Comparison of ENCODE assay signal across 8 cellular contexts in the genomic region with DNA sequence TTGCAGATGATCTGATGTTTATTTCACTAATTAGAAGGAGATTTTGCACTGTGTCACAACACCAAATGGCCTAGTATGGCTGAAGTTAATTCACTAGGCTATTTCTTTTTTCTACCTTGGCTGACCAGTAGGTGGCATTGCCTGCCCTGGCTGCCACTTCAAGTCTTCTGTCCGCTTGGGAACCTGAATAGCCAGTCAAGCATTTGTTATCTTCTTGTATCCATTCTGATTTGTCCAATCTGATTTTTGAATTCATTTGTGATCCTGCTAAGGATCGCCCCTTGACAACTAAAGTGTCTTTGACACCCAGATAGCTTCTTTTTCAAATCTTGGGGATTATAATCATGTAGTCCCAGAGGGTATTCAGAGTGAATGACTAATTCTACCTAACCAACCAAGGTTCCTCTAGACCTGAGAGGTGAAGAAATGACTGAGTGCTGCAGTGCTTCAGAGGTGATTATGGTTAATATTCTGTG.
A peak's percentile ranks its signal among the peaks of the same experiment; 100 is the strongest.
DNase-seq lines count a peak whose midpoint lies in the region; ATAC-seq lines count a peak whose summit lies in the region.

No MANE protein-coding gene starts in this region.

- H3K27me3 Mint-ChIP-seq in activated T-helper 17 cell treated with anti-CD3 and anti-CD28 coated beads, Interleukin-2, amount 50 U/mL, for 72 hours, result peaks cover 17% of the 10 kb centered on the region

- H3K4me3 Mint-ChIP-seq in activated T-helper 17 cell treated with anti-CD3 and anti-CD28 coated beads, Interleukin-2, amount 50 U/mL, for 72 hours, result no peak overlapping the region

- ATAC-seq in GM19467 (IDR thresholded peaks at IDR 0.05; ENCODE audit: unreplicated experiment), result peak; percentile 68
- peak; percentile 76 for ATAC-seq in HG03442 (IDR thresholded peaks at IDR 0.05; ENCODE audit: unreplicated experiment)
- peak; percentile 72 for ATAC-seq in activated T-helper 17 cell treated with anti-CD3 and anti-CD28 coated beads, Interleukin-2, amount 50 U/mL, for 72 hours (replicated peaks)

- DNase-seq in G401 (ENCODE audit: low spot score), result peak; percentile 46
- peak; percentile 57 for DNase-seq in NCI-H748 (lab: John Stamatoyannopoulos, UW; ENCODE audit: unreplicated experiment)
- peak; percentile 77 for DNase-seq in glomerular visceral epithelial cell (ENCODE audit: extremely low spot score)
- peak; percentile 76 for DNase-seq in pons (ENCODE audit: low spot score)
- no peak for DNase-seq in NCI-H1048 (lab: John Stamatoyannopoulos, UW)

- peaks cover 5% of the 10 kb centered on the region for H3K4me1 Mint-ChIP-seq in activated T-helper 17 cell treated with anti-CD3 and anti-CD28 coated beads, Interleukin-2, amount 50 U/mL, for 72 hours

- in situ Hi-C loops in G401 (cut with HindIII; ENCODE audit: low sequenced_read_pairs), result no loop called here

- no peaks in the 10 kb centered on the region for H3K36me3 Mint-ChIP-seq in activated T-helper 17 cell treated with anti-CD3 and anti-CD28 coated beads, Interleukin-2, amount 50 U/mL, for 72 hours (ENCODE audit: low read depth)

- H3K9me3 Mint-ChIP-seq in activated T-helper 17 cell treated with anti-CD3 and anti-CD28 coated beads, Interleukin-2, amount 50 U/mL, for 72 hours, result no peaks in the 10 kb centered on the region

- H3K27ac Mint-ChIP-seq in activated T-helper 17 cell treated with anti-CD3 and anti-CD28 coated beads, Interleukin-2, amount 50 U/mL, for 72 hours, result no peak overlapping the region
